Comparison of ENCODE assay signal across 13 cellular contexts in genomic region chr2:56142497-56143061, GRCh38. TPM values are rescaled to one million over a fixed set of nuclear protein-coding genes. Genes with fewer than 3 reads are reported as not detected.
"Had no signal": no experiment of that assay in that cellular context is flagged by ENCODE, and none has a peak within 500 bp of the region (broad histone marks: within the 10 kb centered on the region; RNA-seq: fewer than 3 reads in every experiment).

No MANE protein-coding gene starts in this region.

RNA-seq across cellular contexts. Expression of gene CCDC85A, which starts 41.2 kb away (rescaled TPM):
- total RNA-seq: activated B cell treated with CpG ODN at 0.5 μM for 24 hours; activated CD4-positive, alpha-beta memory T cell treated with anti-CD3 and anti-CD28 coated beads for 36 hours; activated CD4-positive, alpha-beta T cell treated with anti-CD3 and anti-CD28 coated beads, Interleukin-2, amount 10 ng/mL, durations not matched to agents 24 days and 14 days; activated CD8-positive, alpha-beta memory T cell treated with anti-CD3 and anti-CD28 coated beads for 36 hours; activated CD8-positive, alpha-beta T cell treated with anti-CD3 and anti-CD28 coated beads for 36 hours; activated naive CD4-positive, alpha-beta T cell treated with anti-CD3 and anti-CD28 coated beads for 36 hours; activated naive CD4-positive, alpha-beta T cell treated with anti-CD3 and anti-CD28 coated beads, Interleukin-2, amount 50 U/mL, for 72 hours; activated naive CD8-positive, alpha-beta T cell treated with anti-CD3 and anti-CD28 coated beads for 36 hours; activated T-cell treated with anti-CD3 and anti-CD28 coated beads, Interleukin-2, amount 50 U/mL, for 4 hours; activated T-cell treated with anti-CD3 and anti-CD28 coated beads, Interleukin-2, amount 50 U/mL, for 72 hours; activated T-helper 1 cell treated with anti-CD3 and anti-CD28 coated beads, Interleukin-12 subunit alpha, Interleukin-12 subunit beta, Interleukin-2, Interleukin-4 antibody, amounts not matched to agents 30 ng/mL and 10 ng/mL and 1 ng/mL, durations not matched to agents 14 hours and 24 hours and 36 hours; activated T-helper 17 cell treated with anti-CD3 and anti-CD28 coated beads, Interleukin-2, amount 50 U/mL, for 72 hours; T-helper 2 cell treated with Interferon-gamma antibody and Interleukin-4, amounts not matched to agents 100 ng/mL and 5 ng/mL, for 36 hours had no signal
